Comparison of ENCODE assay signal across 8 cellular contexts in genomic region chr18:22515250-22515649, GRCh38.
"Had no signal": no experiment of that assay in that cellular context is flagged by ENCODE, and none has a peak within 500 bp of the region (broad histone marks: within the 10 kb centered on the region; RNA-seq: fewer than 3 reads in every experiment).

No MANE protein-coding gene starts in this region.

- H3K4me3 Mint-ChIP-seq: H9, IgD-negative memory B cell had no signal

- ATAC-seq: HepG2 had no signal

- DNase-seq: GOT3, H9, HCEC 1CT, KG1 had no signal

- H3K27ac ChIP-seq: HL-60 had no signal

- H3K27ac Mint-ChIP-seq: H9, IgD-negative memory B cell had no signal

- H3K4me1 Mint-ChIP-seq: H9, IgD-negative memory B cell had no signal

- H3K36me3 Mint-ChIP-seq: IgD-negative memory B cell had no signal

- H3K9me3 Mint-ChIP-seq: H9, IgD-negative memory B cell had no signal

- FAIRE-seq: H54, HepG2 had no signal
